In genomic region chr6:6656287-6656686, GRCh38 we compare ENCODE assay signal across 13 cellular contexts.
A peak's percentile ranks its signal among the peaks of the same experiment; 100 is the strongest.
DNase-seq lines count a peak whose midpoint lies in the region; ATAC-seq and TF ChIP-seq lines count a peak whose summit lies in the region.
"Had no signal": no experiment of that assay in that cellular context is flagged by ENCODE, and none has a peak within 500 bp of the region (broad histone marks: within the 10 kb centered on the region; RNA-seq: fewer than 3 reads in every experiment).

No MANE protein-coding gene starts in this region.

- WGBS in adrenal gland, 4 donors: 53 to 75% (median 57%) methylated on average over 3 of the region's 3 CpGs

- no peaks in the 10 kb centered on the region for H3K9me3 ChIP-seq in adrenal gland (replicated peaks in 1 of 3)
- no peaks in the 10 kb centered on the region for H3K9me3 ChIP-seq in gastrocnemius medialis

- H3K36me3 ChIP-seq in adrenal gland (replicated peaks in 1 of 2) (no peaks in the 10 kb centered on the region), gastrocnemius medialis (no peaks in the 10 kb centered on the region)
- H3K36me3 ChIP-seq: MG63 had no signal

- in situ Hi-C loops in gastrocnemius medialis (cut with MboI; ENCODE audit: low sequenced_read_pairs in 4 of 4): no loop called here

- TF ChIP-seq CTCF in adrenal gland (IDR thresholded peaks at IDR 0.05) (no peak), gastrocnemius medialis (IDR thresholded peaks at IDR 0.05 in 4 of 5, conservative IDR thresholded peaks at IDR 0.05 in 1 of 5) (no peak)

- H3K27me3 ChIP-seq in adrenal gland: no peaks in the 10 kb centered on the region
- no peaks in the 10 kb centered on the region for H3K27me3 ChIP-seq in gastrocnemius medialis
- H3K27me3 ChIP-seq: MG63 had no signal

- H3K4me3 Mint-ChIP-seq in activated T-cell treated with anti-CD3 and anti-CD28 coated beads, Interleukin-2, amount 50 U/mL, for 24 hours: peak overlapping the region; percentile 42

- H3K27ac ChIP-seq in adrenal gland (peak overlapping the region in 1 of 5 donors; percentile 54), gastrocnemius medialis (peak overlapping the region in 3 of 4 donors; percentile 61 to 72 (median 68)), substantia nigra (ENCODE audit: low read depth, low read length, poor library complexity, severe bottlenecking) (no peak overlapping the region)
- H3K27ac ChIP-seq: epithelial cell of prostate had no signal

- H3K4me3 ChIP-seq in adrenal gland (no peak overlapping the region), gastrocnemius medialis (no peak overlapping the region)
- H3K4me3 ChIP-seq: MG63 had no signal

- no peak for DNase-seq in activated T-cell treated with anti-CD3 and anti-CD28 coated beads, Interleukin-2, amount 50 U/mL, for 24 hours
- DNase-seq in activated T-cell treated with anti-CD3 and anti-CD28 coated beads for 4 hours (no peak), adrenal gland (peak in 4 of 7 donors; percentile 30 to 67 (median 42)), gastrocnemius medialis (no peak), substantia nigra (lab: John Stamatoyannopoulos, UW) (no peak), NCI-H774 (lab: John Stamatoyannopoulos, UW) (no peak)
- DNase-seq: activated CD4-positive, alpha-beta T cell treated with anti-CD3 and anti-CD28 coated beads for 4 hours; Calu3; MG63; NCI-H2081 treated with DMSO at 0.1 percent for 48 hours had no signal

- H3K4me1 Mint-ChIP-seq in activated T-cell treated with anti-CD3 and anti-CD28 coated beads, Interleukin-2, amount 50 U/mL, for 24 hours (ENCODE audit: low read depth): peaks cover 82% of the 10 kb centered on the region

- H3K27me3 Mint-ChIP-seq in activated T-cell treated with anti-CD3 and anti-CD28 coated beads, Interleukin-2, amount 50 U/mL, for 24 hours: no peaks in the 10 kb centered on the region

- H3K4me1 ChIP-seq in adrenal gland (replicated peaks in 1 of 2) (peaks cover 0 to 3% of the 10 kb centered on the region in 2 donors), gastrocnemius medialis (peaks cover 12 to 23% of the 10 kb centered on the region in 2 donors)

- TF ChIP-seq POLR2A in adrenal gland (IDR thresholded peaks at IDR 0.05): no peak
- TF ChIP-seq POLR2A in gastrocnemius medialis (IDR thresholded peaks at IDR 0.05): no peak

- peaks cover 3% of the 10 kb centered on the region for H3K36me3 Mint-ChIP-seq in activated T-cell treated with anti-CD3 and anti-CD28 coated beads, Interleukin-2, amount 50 U/mL, for 24 hours (ENCODE audit: low read depth)

- peak overlapping the region; percentile 94 for H3K27ac Mint-ChIP-seq in activated T-cell treated with anti-CD3 and anti-CD28 coated beads, Interleukin-2, amount 50 U/mL, for 24 hours

- intact Hi-C loops in adrenal gland (cut with DNase I): no loop called here
- intact Hi-C loops in gastrocnemius medialis (cut with DNase I; ENCODE audit: low total_unique reads): no loop called here

- peak; percentile 40 for ATAC-seq in HG03108 (IDR thresholded peaks at IDR 0.05; ENCODE audit: unreplicated experiment)
- ATAC-seq in gastrocnemius medialis: no peak
- ATAC-seq in GM18519 (IDR thresholded peaks at IDR 0.05; ENCODE audit: low FRiP score, unreplicated experiment): no peak

- no peaks in the 10 kb centered on the region for H3K9me3 Mint-ChIP-seq in activated T-cell treated with anti-CD3 and anti-CD28 coated beads, Interleukin-2, amount 50 U/mL, for 24 hours

Comparison
In these comparisons a context has a peak if more than half of its experiments do, and no peak if none do; other contexts are left out.
1. DNase-seq: peak in adrenal gland (4 of 7); none in activated T-cell treated with anti-CD3 and anti-CD28 coated beads, Interleukin-2, amount 50 U/mL, for 24 hours (single experiment), activated T-cell treated with anti-CD3 and anti-CD28 coated beads for 4 hours (single experiment), gastrocnemius medialis (0 of 2), substantia nigra (0 of 49) and NCI-H774 (single experiment).